ENCODE assay signal across 16 cellular contexts in the genomic region with DNA sequence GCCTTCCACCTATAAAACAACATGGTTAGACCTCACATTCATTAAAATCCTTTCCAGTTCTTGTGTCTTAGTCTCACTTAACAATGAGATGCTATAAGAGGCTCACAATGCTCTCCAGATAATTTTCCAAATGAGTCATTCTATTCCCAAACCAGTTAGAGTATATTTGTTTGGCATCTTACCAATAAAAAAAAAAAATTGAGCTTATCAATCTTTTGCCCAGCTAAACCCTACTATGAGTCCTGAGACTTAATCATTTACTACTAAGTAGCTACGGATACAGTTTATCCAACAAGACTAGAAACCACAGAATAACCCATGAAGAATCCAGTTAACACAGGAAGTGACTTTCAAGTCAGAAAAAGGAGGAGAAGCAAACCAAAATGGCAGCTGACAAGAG.
"Had no signal": no experiment of that assay in that cellular context is flagged by ENCODE, and none has a peak within 500 bp of the region (broad histone marks: within the 10 kb centered on the region; RNA-seq: fewer than 3 reads in every experiment).

No MANE protein-coding gene starts in this region.

- ATAC-seq: activated naive CD4-positive, alpha-beta T cell treated with anti-CD3 and anti-CD28 coated beads, Interleukin-2, amount 50 U/mL, for 72 hours; activated T-helper 17 cell treated with anti-CD3 and anti-CD28 coated beads, Interleukin-2, amount 50 U/mL, for 72 hours; foreskin keratinocyte; left lung; naive thymus-derived CD4-positive, alpha-beta T cell; sciatic nerve; stimulated activated memory B cell treated with anti-CD40 and anti-IgM and Interleukin-4, amounts not matched to agents 10 μg/mL and 1 μg/mL and 100 μg/mL, for 72 hours; WTC11 had no signal

- DNase-seq: activated T-cell treated with anti-CD3 and anti-CD28 coated beads, Interleukin-2, amount 50 U/mL, for 24 hours; endodermal cell; esophagus squamous epithelium; foreskin keratinocyte; immature natural killer cell; left lung; naive thymus-derived CD4-positive, alpha-beta T cell; small intestine; stimulated activated CD4-positive, alpha-beta T cell treated with anti-CD3 and anti-CD28 coated beads, Interleukin-2, amount 100 ng/mL, for 24 hours; stomach; transverse colon had no signal
